Comparison of ENCODE assay signal across 10 cellular contexts in the genomic region with DNA sequence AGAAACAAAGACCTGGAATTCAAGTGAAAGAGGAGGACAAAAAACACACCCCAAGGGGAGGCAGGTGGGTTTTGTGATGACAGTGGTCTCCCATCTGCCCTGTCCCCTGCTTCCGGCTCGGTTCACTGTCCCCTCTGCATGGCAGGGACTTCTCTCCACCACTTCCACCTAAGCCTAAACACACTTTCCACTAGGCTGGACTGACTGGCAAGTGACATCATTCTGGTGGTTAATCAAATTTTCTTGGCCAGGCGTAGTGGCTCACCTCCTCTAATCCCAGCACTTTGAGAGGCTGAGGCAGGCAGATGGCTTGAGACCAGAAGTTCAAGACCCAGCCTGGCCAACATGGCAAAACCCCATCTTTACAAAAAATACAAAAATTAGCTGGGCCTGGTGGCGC. TPM values are rescaled to one million over a fixed set of nuclear protein-coding genes. Genes with fewer than 3 reads are reported as not detected.
DNase-seq lines count a peak whose midpoint lies in the region; ATAC-seq, FAIRE-seq and TF ChIP-seq lines count a peak whose summit lies in the region.
"Had no signal": no experiment of that assay in that cellular context is flagged by ENCODE, and none has a peak within 500 bp of the region (broad histone marks: within the 10 kb centered on the region; RNA-seq: fewer than 3 reads in every experiment).

No MANE protein-coding gene starts in this region.

- no peaks in the 10 kb centered on the region for H3K9me3 ChIP-seq in RWPE2 (ENCODE audit: severe bottlenecking)

- peak; percentile 50 for FAIRE-seq in GM12891 (lab: Jason Lieb, UNC)

- TF ChIP-seq POLR2A in GM12891 (IDR thresholded peaks at IDR 0.05; ENCODE audit: low read depth, low read length) = no peak

- TF ChIP-seq CTCF in RWPE2 (IDR thresholded peaks at IDR 0.05; ENCODE audit: poor library complexity, severe bottlenecking) = no peak

- peaks cover 8% of the 10 kb centered on the region; the same call in 1 of the 2 replicates for H3K36me3 ChIP-seq in RWPE2 (ENCODE audit: low read depth)

- ATAC-seq in RWPE2 (ENCODE audit: low read depth) = no peak

- no peak overlapping the region for H3K4me3 ChIP-seq in RWPE2 (ENCODE audit: severe bottlenecking)
- H3K4me3 ChIP-seq in skin epidermis = no peak overlapping the region

- no peaks in the 10 kb centered on the region for H3K27me3 ChIP-seq in RWPE2 (ENCODE audit: insufficient read depth, poor library complexity, severe bottlenecking)

- no peak for DNase-seq in GM12891 (ENCODE audit: insufficient read length, low spot score)
- DNase-seq in RWPE2 (ENCODE audit: low spot score) = no peak
- DNase-seq in iris pigment epithelial cell (ENCODE audit: low read depth) = peak; percentile 43
- DNase-seq in activated CD4-positive, CD25-positive, alpha-beta regulatory T cell treated with anti-CD3 and anti-CD28 coated beads, Interleukin-2, amount 50 U/mL, for 72 hours = no peak
- no peak for DNase-seq in effector CD4-positive, alpha-beta T cell
- DNase-seq in NK-92 treated with Interleukin-12 subunit alpha and Interleukin-12 subunit beta, amount 100 ng/mL, for 24 hours (lab: John Stamatoyannopoulos, UW) = no peak
- DNase-seq in NCI-H187 (lab: John Stamatoyannopoulos, UW) = no peak
- DNase-seq: activated T-cell treated with anti-CD3 and anti-CD28 coated beads, Interleukin-2, amount 50 U/mL, for 1 hour; left cardiac atrium had no signal

- H3K4me1 ChIP-seq in RWPE2 (ENCODE audit: insufficient read depth, poor library complexity, severe bottlenecking) = peaks cover 9% of the 10 kb centered on the region

- H3K27ac ChIP-seq in RWPE2 (ENCODE audit: poor library complexity, severe bottlenecking) (peak overlapping the region; percentile 45), skin epidermis (peak overlapping the region in 15 of 21 experiments; percentile 17 to 90 (median 74))

TF ChIP-seq in GM12891, 5 proteins besides CTCF, POLR2A, EP300 and RAD21:
- no peak for TF ChIP-seq POU2F2 (IDR thresholded peaks at IDR 0.05; ENCODE audit: low read depth, low read length)
- no peak for TF ChIP-seq PAX5 (IDR thresholded peaks at IDR 0.05; ENCODE audit: insufficient read depth, low read length, severe bottlenecking)
- TF ChIP-seq TAF1 (IDR thresholded peaks at IDR 0.05; ENCODE audit: low read depth, low read length) = no peak
- TF ChIP-seq SPI1 (IDR thresholded peaks at IDR 0.05; ENCODE audit: low read depth, low read length) = no peak
- TF ChIP-seq POLR2AphosphoS5 (IDR thresholded peaks at IDR 0.05; ENCODE audit: low read depth, low read length) = no peak

RNA-seq across cellular contexts. Expression of gene PLEKHG6, which starts 11.9 kb away (rescaled TPM):
- polyA plus RNA-seq in GM12891 (2012; ENCODE audit: low read depth, missing spikeins) = 3.2 TPM

RNA-seq across cellular contexts. Expression of gene TNFRSF1A, which starts 19.5 kb away (rescaled TPM):
- polyA plus RNA-seq in GM12891 (2012; ENCODE audit: low read depth, missing spikeins) = 8.1 TPM

RNA-seq across cellular contexts. Expression of gene SCNN1A, which starts 53.0 kb away (rescaled TPM):
- 0.12 TPM for polyA plus RNA-seq in GM12891 (2012; ENCODE audit: low read depth, missing spikeins)
